ENCODE assay signal across 12 cellular contexts in the genomic region with DNA sequence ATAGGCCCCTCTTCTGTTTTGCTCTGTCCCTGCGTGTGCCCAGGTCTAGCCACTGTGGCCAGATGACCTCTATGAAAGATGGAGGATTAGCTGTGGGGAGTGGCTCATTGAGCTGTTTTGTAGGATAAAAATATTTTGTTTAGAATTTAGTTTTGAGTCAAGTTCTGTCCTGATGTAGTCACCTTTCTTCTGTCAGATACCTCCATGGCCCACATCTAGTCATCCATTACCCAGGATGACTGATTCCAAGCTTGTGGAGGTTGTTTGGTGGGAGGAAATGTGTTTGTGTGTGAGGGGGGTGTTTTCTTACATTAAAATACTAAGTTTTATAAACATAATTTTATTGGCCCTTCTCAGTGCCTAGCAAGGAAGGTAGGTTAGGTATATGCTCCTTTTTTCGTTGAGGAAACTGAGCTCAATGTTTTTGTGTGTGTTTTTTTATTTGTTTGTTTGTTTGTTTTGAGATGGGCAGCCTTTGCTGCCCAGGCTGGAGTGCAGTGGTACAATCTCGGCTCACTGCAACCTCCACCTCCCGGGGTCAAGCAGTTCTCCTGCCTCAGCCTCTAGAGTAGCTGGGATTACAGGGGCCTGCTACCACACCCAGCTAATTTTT. TPM values are rescaled to one million over a fixed set of nuclear protein-coding genes. Genes with fewer than 3 reads are reported as not detected.
DNase-seq lines count a peak whose midpoint lies in the region; ATAC-seq, FAIRE-seq and TF ChIP-seq lines count a peak whose summit lies in the region.
"Had no signal": no experiment of that assay in that cellular context is flagged by ENCODE, and none has a peak within 500 bp of the region (broad histone marks: within the 10 kb centered on the region; RNA-seq: fewer than 3 reads in every experiment).

No MANE protein-coding gene starts in this region.

- no peak for FAIRE-seq in GM12878 (lab: Jason Lieb, UNC)
- FAIRE-seq: H54, RCC 7860 had no signal

- no peak overlapping the region for H2AFZ ChIP-seq in GM12878 (ENCODE audit: control insufficient read depth, low read depth, low read length)

- H3K27ac ChIP-seq in GM12878 (ENCODE audit: control insufficient read depth, insufficient read depth) = no peak overlapping the region

- no peaks in the 10 kb centered on the region for H3K27me3 Mint-ChIP-seq in natural killer cell treated with Interleukin-12 subunit alpha and Interleukin-12 subunit beta and Interleukin-15 and Interleukin-18, amount 100 ng/mL, for 72 hours
- H3K27me3 Mint-ChIP-seq in natural killer cell (ENCODE audit: low read depth in 2 of 2) (no peaks in the 10 kb centered on the region), glutamatergic neuron (ENCODE audit: unreplicated experiment) (peaks cover 3% of the 10 kb centered on the region)
- H3K27me3 Mint-ChIP-seq: CD4-positive, alpha-beta T cell had no signal

- no peaks in the 10 kb centered on the region for H3K9me3 ChIP-seq in GM12878 (replicated peaks; ENCODE audit: control insufficient read depth, insufficient read depth, low read length)

- TF ChIP-seq CTCF in natural killer cell (IDR thresholded peaks at IDR 0.05) (no peak), GM12878 (IDR thresholded peaks at IDR 0.05 in 2 of 3, conservative IDR thresholded peaks at IDR 0.05 in 1 of 3; ENCODE audit: control insufficient read depth in 2 of 3, extremely low read depth in 1 of 3, insufficient read depth in 1 of 3, low read depth in 3 of 3, low read length in 3 of 3) (no peak), glutamatergic neuron (IDR thresholded peaks at IDR 0.05; ENCODE audit: partially characterized antibody, unreplicated experiment) (no peak)

- H3K27me3 ChIP-seq in GM12878 (replicated peaks in 1 of 2; ENCODE audit: control insufficient read depth in 2 of 2, insufficient read depth in 2 of 2, low read length in 1 of 2) = no peaks in the 10 kb centered on the region

- H3K27ac Mint-ChIP-seq in natural killer cell treated with Interleukin-12 subunit alpha and Interleukin-12 subunit beta and Interleukin-15 and Interleukin-18, amount 100 ng/mL, for 72 hours = peak overlapping the region; percentile 35 to 37
- no peak overlapping the region for H3K27ac Mint-ChIP-seq in natural killer cell
- peak overlapping the region; percentile 100 for H3K27ac Mint-ChIP-seq in glutamatergic neuron (ENCODE audit: unreplicated experiment)
- H3K27ac Mint-ChIP-seq: CD4-positive, alpha-beta T cell had no signal

- no peaks in the 10 kb centered on the region for H3K4me1 ChIP-seq in GM12878 (ENCODE audit: control insufficient read depth, insufficient read depth, low read length)

- H3K4me2 ChIP-seq in GM12878 (ENCODE audit: control insufficient read depth, insufficient read depth) = no peak overlapping the region

- no peak overlapping the region for H3K4me3 Mint-ChIP-seq in natural killer cell treated with Interleukin-12 subunit alpha and Interleukin-12 subunit beta and Interleukin-15 and Interleukin-18, amount 100 ng/mL, for 72 hours
- no peak overlapping the region for H3K4me3 Mint-ChIP-seq in natural killer cell
- peak overlapping the region; percentile 92 for H3K4me3 Mint-ChIP-seq in glutamatergic neuron (ENCODE audit: unreplicated experiment)
- H3K4me3 Mint-ChIP-seq: CD4-positive, alpha-beta T cell had no signal

- CTCF ChIA-PET in GM12878 (lab: Yijun Ruan, JAX) = interaction anchor here (0.6 to 33.4 kb wide), 9 partner anchors 9 to 153 kb away, joined by 3 to 525 read pairs (median 7); partner anchors contain the start of gene CDK5RAP3

- H3K9ac ChIP-seq in GM12878 (ENCODE audit: control insufficient read depth, insufficient read depth, low read length) = no peak overlapping the region

- ATAC-seq in natural killer cell treated with Interleukin-12 subunit alpha and Interleukin-12 subunit beta and Interleukin-15 and Interleukin-18, amount 100 ng/mL, for 72 hours = peak in 1 of 2 donors; percentile 65
- ATAC-seq in natural killer cell (no peak), GM12878 (no peak; the same call in 2 of the 3 replicates), GM19023 (IDR thresholded peaks at IDR 0.05; ENCODE audit: unreplicated experiment) (no peak)

- BruUV-seq in GM12878 (replicated peaks; lab: Mats Ljungman, UMichigan) = no TSS peak

- peaks cover 2% of the 10 kb centered on the region for H3K79me2 ChIP-seq in GM12878 (ENCODE audit: control insufficient read depth, insufficient read depth, low read length)

- H4K20me1 ChIP-seq in GM12878 (ENCODE audit: control insufficient read depth, insufficient read depth) = peaks cover 2% of the 10 kb centered on the region; the same call in 1 of the 2 replicates

- WGBS in GM12878 (ENCODE audit: insufficient coverage, insufficient replicate concordance, low lambda C conversion rate, missing lambda C conversion rate) = 83% methylated on average over 4 of the region's 4 CpGs

- TF ChIP-seq EP300 in GM12878 (IDR thresholded peaks at IDR 0.05; ENCODE audit: borderline replicate concordance in 1 of 2, control insufficient read depth in 1 of 2, low read depth in 2 of 2, low read length in 2 of 2) = no peak

- POLR2A ChIA-PET in GM12878 (lab: Charles Lee) = interaction anchor here (1.0 to 3.0 kb wide), 6 partner anchors 10 to 26 kb away, joined by 3 to 20 read pairs (median 6); partner anchors contain the start of gene SNX11

- no peak for TF ChIP-seq RAD21 in GM12878 (IDR thresholded peaks at IDR 0.05; ENCODE audit: insufficient read depth, low read depth, low read length)

- in situ Hi-C loops in GM12878 (cut with MboI) = no loop called here

- DNase-seq in natural killer cell treated with Interleukin-12 subunit alpha and Interleukin-12 subunit beta and Interleukin-15 and Interleukin-18, amount 100 ng/mL, for 72 hours (ENCODE audit: low spot score) = no peak
- no peak for DNase-seq in natural killer cell
- no peak for DNase-seq in GM12878 (ENCODE audit: low read depth, low spot score)
- DNase-seq in glutamatergic neuron = no peak
- no peak for DNase-seq in amniotic stem cell (lab: John Stamatoyannopoulos, UW)
- DNase-seq in HCEC 1CT = no peak
- DNase-seq: CD4-positive, alpha-beta T cell; NCI-H1092 treated with DMSO at 0.1 percent for 48 hours; SHP77 treated with DMSO at 0.1 percent for 48 hours had no signal

- H3K4me1 Mint-ChIP-seq in natural killer cell treated with Interleukin-12 subunit alpha and Interleukin-12 subunit beta and Interleukin-15 and Interleukin-18, amount 100 ng/mL, for 72 hours (ENCODE audit: low read depth in 2 of 2) = peaks cover 9 to 10% of the 10 kb centered on the region in 2 donors
- H3K4me1 Mint-ChIP-seq in natural killer cell = no peaks in the 10 kb centered on the region
- H3K4me1 Mint-ChIP-seq in glutamatergic neuron (ENCODE audit: low read depth, unreplicated experiment) = peaks cover 55% of the 10 kb centered on the region

- TF ChIP-seq POLR2A in GM12878 (IDR thresholded peaks at IDR 0.05; ENCODE audit: low read depth, low read length) = no peak; the same call in 1 of the 2 replicates

- RAD21 ChIA-PET in GM12878 (lab: Charles Lee; ENCODE audit: unreplicated experiment) = interaction anchor here (1.3 to 6.1 kb wide), 5 partner anchors 9 to 469 kb away, joined by 3 to 43 read pairs (median 4); partner anchors contain the start of genes HOXB5 and SNX11

- SMC1A ChIA-PET in GM12878 (lab: Charles Lee; ENCODE audit: uncharacterized antibody, unreplicated experiment) = interaction anchor here (0.9 to 16.1 kb wide), 10 partner anchors 9 to 46 kb away, joined by 3 to 205 read pairs (median 4); partner anchors contain the start of gene SNX11

- H3K36me3 ChIP-seq in GM12878 (ENCODE audit: control insufficient read depth in 2 of 2, insufficient read depth in 2 of 2, low read length in 1 of 2) = peaks cover 22 to 28% of the 10 kb centered on the region in 2 experiments

- intact Hi-C loops in natural killer cell (cut with micrococcal nuclease) = no loop called here
- intact Hi-C loops in GM12878 (cut with micrococcal nuclease; ENCODE audit: unreplicated experiment) = no loop called here

- peaks cover 13% of the 10 kb centered on the region for H3K36me3 Mint-ChIP-seq in natural killer cell treated with Interleukin-12 subunit alpha and Interleukin-12 subunit beta and Interleukin-15 and Interleukin-18, amount 100 ng/mL, for 72 hours
- H3K36me3 Mint-ChIP-seq in natural killer cell = no peaks in the 10 kb centered on the region
- H3K36me3 Mint-ChIP-seq in glutamatergic neuron (ENCODE audit: unreplicated experiment) = no peaks in the 10 kb centered on the region

- no peaks in the 10 kb centered on the region for H3K9me3 Mint-ChIP-seq in natural killer cell treated with Interleukin-12 subunit alpha and Interleukin-12 subunit beta and Interleukin-15 and Interleukin-18, amount 100 ng/mL, for 72 hours
- H3K9me3 Mint-ChIP-seq in natural killer cell = no peaks in the 10 kb centered on the region
- peaks cover 15% of the 10 kb centered on the region for H3K9me3 Mint-ChIP-seq in glutamatergic neuron (ENCODE audit: unreplicated experiment)
- H3K9me3 Mint-ChIP-seq: CD4-positive, alpha-beta T cell had no signal

- H3K4me3 ChIP-seq in GM12878 = no peak overlapping the region

RNA-seq across cellular contexts. Expression of gene SNX11, which starts 16.3 kb away (rescaled TPM):
- 100 to 1,000 TPM in 1 of 2 donors, 10 to 100 TPM in 1; 82.2 to 164 TPM for total RNA-seq in natural killer cell treated with Interleukin-12 subunit alpha and Interleukin-12 subunit beta and Interleukin-15 and Interleukin-18, amount 100 ng/mL, for 72 hours
- total RNA-seq in natural killer cell (10 to 100 TPM; 22.4 to 43.2 (median 33.2) TPM), GM12878 (2014; rRNA removed) (63.7 and 69.0 TPM in 2 replicates), GM12878 (2014; rRNA removed; fragmentation: Illumina TruSeq; extraction: Trizol) (62.3 and 63.1 TPM in 2 replicates), GM12878 (2021) (60.8 and 63.4 TPM in 2 replicates), glutamatergic neuron (ENCODE audit: unreplicated experiment) (44.0 TPM)
- total RNA-seq in GM12878 (2013; cell fraction: nucleolus; rRNA removed) = 99.3 and 112 TPM in 2 replicates
- 61.3 TPM for polyA plus RNA-seq in GM12878 (2011; ENCODE audit: low read depth)
- polyA plus RNA-seq in GM12878 (2011; rRNA removed) (116 and 127 TPM in 2 replicates), GM12878 (2014; fragmentation: Illumina TruSeq; extraction: Trizol) (66.0 and 77.8 TPM in 2 replicates), GM12878 (2014; fragmentation: Nextera tagmentation; extraction: Ambion mirVana) (10 to 100 TPM; 61.3 to 75.6 TPM), GM12878 (2014; rRNA removed) (60.9 and 64.2 TPM in 2 replicates), GM12878 (2016; fragmentation: Nextera tagmentation; extraction: Ambion mirVana) (10 to 100 TPM; 34.2 to 39.9 TPM)
- polyA plus RNA-seq in GM12878 (2011; cell fraction: cytosol; rRNA removed) = 107 and 138 TPM in 2 replicates
- 75.2 and 94.2 TPM in 2 replicates for polyA plus RNA-seq in GM12878 (2011; cell fraction: nucleus; rRNA removed)
- 52.4 and 59.0 TPM in 2 replicates for polyA plus RNA-seq in GM12878 (2012)
- 92.8 and 107 TPM in 2 replicates for polyA minus RNA-seq in GM12878 (2011; rRNA and poly(A)+ RNA removed)
- polyA minus RNA-seq in GM12878 (2011; cell fraction: cytosol; rRNA and poly(A)+ RNA removed) = 31.8 and 40.1 TPM in 2 replicates
- polyA minus RNA-seq in GM12878 (2011; cell fraction: nucleus; rRNA and poly(A)+ RNA removed) = 31.7 and 39.3 TPM in 2 replicates

RNA-seq across cellular contexts. Expression of gene CBX1, which starts 22.6 kb away (rescaled TPM):
- 10 to 100 TPM; 51.8 to 58.5 TPM for total RNA-seq in natural killer cell treated with Interleukin-12 subunit alpha and Interleukin-12 subunit beta and Interleukin-15 and Interleukin-18, amount 100 ng/mL, for 72 hours
- total RNA-seq in natural killer cell (10 to 100 TPM; 16.9 to 25.4 (median 22.6) TPM), GM12878 (2014; rRNA removed) (46.1 and 48.2 TPM in 2 replicates), GM12878 (2014; rRNA removed; fragmentation: Illumina TruSeq; extraction: Trizol) (76.7 and 76.9 TPM in 2 replicates), GM12878 (2021) (55.6 and 57.2 TPM in 2 replicates), glutamatergic neuron (ENCODE audit: unreplicated experiment) (141 TPM)
- total RNA-seq in GM12878 (2013; cell fraction: nucleolus; rRNA removed) = 12.3 and 13.8 TPM in 2 replicates
- 43.2 TPM for polyA plus RNA-seq in GM12878 (2011; ENCODE audit: low read depth)
- polyA plus RNA-seq in GM12878 (2011; rRNA removed) (39.3 and 52.5 TPM in 2 replicates), GM12878 (2014; fragmentation: Illumina TruSeq; extraction: Trizol) (99.2 and 133 TPM in 2 replicates), GM12878 (2014; fragmentation: Nextera tagmentation; extraction: Ambion mirVana) (10 to 100 TPM; 11.8 to 20.3 TPM), GM12878 (2014; rRNA removed) (43.4 and 45.4 TPM in 2 replicates), GM12878 (2016; fragmentation: Nextera tagmentation; extraction: Ambion mirVana) (10 to 100 TPM; 36.6 to 41.6 TPM)
- 22.2 and 24.0 TPM in 2 replicates for polyA plus RNA-seq in GM12878 (2011; cell fraction: cytosol; rRNA removed)
- polyA plus RNA-seq in GM12878 (2011; cell fraction: nucleus; rRNA removed) = 11.3 and 14.8 TPM in 2 replicates
- 52.7 and 64.5 TPM in 2 replicates for polyA plus RNA-seq in GM12878 (2012)
- 13.1 TPM in 2 replicates for polyA minus RNA-seq in GM12878 (2011; rRNA and poly(A)+ RNA removed)
- 10.4 and 11.5 TPM in 2 replicates for polyA minus RNA-seq in GM12878 (2011; cell fraction: cytosol; rRNA and poly(A)+ RNA removed)
- 3.0 and 5.5 TPM in 2 replicates for polyA minus RNA-seq in GM12878 (2011; cell fraction: nucleus; rRNA and poly(A)+ RNA removed)

Comparison
In these comparisons a context has a peak if more than half of its experiments do, and no peak if none do; other contexts are left out.
1. H3K27ac Mint-ChIP-seq: peak in natural killer cell treated with Interleukin-12 subunit alpha and Interleukin-12 subunit beta and Interleukin-15 and Interleukin-18, amount 100 ng/mL, for 72 hours (2 of 2) and glutamatergic neuron (single experiment); none in natural killer cell (0 of 2).